Comparison of ENCODE assay signal across 8 cellular contexts in genomic region chr1:156508205-156508954, GRCh38. TPM values are rescaled to one million over a fixed set of nuclear protein-coding genes. Genes with fewer than 3 reads are reported as not detected.
DNase-seq lines count a peak whose midpoint lies in the region; ATAC-seq and TF ChIP-seq lines count a peak whose summit lies in the region.

No MANE protein-coding gene starts in this region.

- ATAC-seq in GM21526 (IDR thresholded peaks at IDR 0.05; ENCODE audit: low FRiP score, unreplicated experiment): no peak

- CTCF ChIA-PET in MCF 10A (lab: Yijun Ruan, JAX): interaction anchor here (0.6 to 3.8 kb wide), 14 partner anchors 7 to 151 kb away, joined by 3 to 24 read pairs (median 4); partner anchors contain the start of genes MEF2D and NAXE
- CTCF ChIA-PET in mammary epithelial cell (lab: Charles Lee; ENCODE audit: low non-redundant PET): no interaction called here

- no peak overlapping the region for H3K4me2 ChIP-seq in mammary epithelial cell (ENCODE audit: insufficient read depth, low read depth, low read length)

- H3K4me3 Mint-ChIP-seq in MCF 10A (ENCODE audit: unreplicated experiment): peak overlapping the region; percentile 52

- POLR2A ChIA-PET in MCF 10A (lab: Yijun Ruan, JAX): interaction anchor here (0.5 to 8.8 kb wide), 12 partner anchors 8 to 93 kb away, joined by 3 to 197 read pairs (median 4); partner anchors contain the start of genes GPATCH4, MEF2D and NAXE

- H3K4me1 Mint-ChIP-seq in MCF 10A (ENCODE audit: insufficient read depth, unreplicated experiment): peaks cover 66% of the 10 kb centered on the region

- no peak overlapping the region for H3K27ac ChIP-seq in mammary epithelial cell (ENCODE audit: insufficient read depth, low read depth, low read length)
- peak overlapping the region; percentile 92 for H3K27ac ChIP-seq in vagina

- H3K27me3 Mint-ChIP-seq in MCF 10A (ENCODE audit: insufficient read depth, unreplicated experiment): no peaks in the 10 kb centered on the region

- H3K27me3 ChIP-seq in mammary epithelial cell (ENCODE audit: insufficient read depth, low read length): no peaks in the 10 kb centered on the region
- no peaks in the 10 kb centered on the region for H3K27me3 ChIP-seq in vagina

- in situ Hi-C loops in mammary epithelial cell (cut with MboI; ENCODE audit: low sequenced_read_pairs in 2 of 2): no loop called here

- intact Hi-C loops in MCF 10A (cut with micrococcal nuclease): loop anchor here (10.0 kb wide), 2 partner anchors 96 to 236 kb away; partner anchors contain the start of genes GPATCH4 and MRPL24
- intact Hi-C loops in mammary epithelial cell (cut with micrococcal nuclease): loop anchor here (10.0 kb wide), 1 partner anchor 236 kb away; the partner anchor contains the start of gene MRPL24
- intact Hi-C loops in vagina (cut with DNase I): no loop called here

- H3K9ac ChIP-seq in mammary epithelial cell (ENCODE audit: insufficient read depth, low read length): no peak overlapping the region

- dilution Hi-C loops in mammary epithelial cell (cut with HindIII; ENCODE audit: low sequenced_read_pairs): no loop called here

- no peak overlapping the region for H2AFZ ChIP-seq in mammary epithelial cell (ENCODE audit: low read depth, low read length)

- H3K4me3 ChIP-seq in mammary epithelial cell (replicated peaks in 1 of 3; ENCODE audit: insufficient read depth in 1 of 3, low read depth in 2 of 3, low read length in 3 of 3) (no peak overlapping the region), vagina (peak overlapping the region in 1 of 2 donors; percentile 3)

- no peaks in the 10 kb centered on the region for H3K9me3 ChIP-seq in mammary epithelial cell (replicated peaks; ENCODE audit: insufficient read depth, low read length)
- H3K9me3 ChIP-seq in vagina: no peaks in the 10 kb centered on the region

- H3K27ac Mint-ChIP-seq in MCF 10A (ENCODE audit: low read depth, unreplicated experiment): peak overlapping the region; percentile 77

- H3K36me3 ChIP-seq in mammary epithelial cell (ENCODE audit: insufficient read depth, low read length): no peaks in the 10 kb centered on the region
- no peaks in the 10 kb centered on the region for H3K36me3 ChIP-seq in vagina

- H3K4me1 ChIP-seq in mammary epithelial cell (ENCODE audit: insufficient read depth, low read length): peaks cover 21% of the 10 kb centered on the region
- peaks cover 58% of the 10 kb centered on the region for H3K4me1 ChIP-seq in vagina

- no peaks in the 10 kb centered on the region for H3K9me3 Mint-ChIP-seq in MCF 10A (ENCODE audit: unreplicated experiment)

- 74% methylated on average over 3 of the region's 7 CpGs for WGBS in mammary epithelial cell (ENCODE audit: low coverage, missing lambda C conversion rate)

- DNase-seq in MCF 10A (ENCODE audit: unreplicated experiment) (peak; percentile 54), mammary epithelial cell (no peak), astrocyte of the hippocampus (ENCODE audit: low read depth, low spot score) (peak; percentile 77), midbrain (lab: John Stamatoyannopoulos, UW) (peak; percentile 38), vagina (ENCODE audit: extremely low spot score in 2 of 2) (no peak), OCI-M1 (lab: John Stamatoyannopoulos, UW) (no peak), activated gamma-delta T cell (lab: John Stamatoyannopoulos, UW) (no peak)

- BruUV-seq in MCF 10A (replicated peaks; lab: Mats Ljungman, UMichigan): no TSS peak
- BruUV-seq in mammary epithelial cell (replicated peaks; lab: Mats Ljungman, UMichigan): no TSS peak

- TF ChIP-seq CTCF in MCF 10A (IDR thresholded peaks at IDR 0.05; ENCODE audit: unreplicated experiment) (no peak), mammary epithelial cell (conservative IDR thresholded peaks at IDR 0.05 in 1 of 2, IDR thresholded peaks at IDR 0.05 in 1 of 2; ENCODE audit: extremely low read depth in 1 of 2, insufficient read depth in 1 of 2, low read depth in 1 of 2, low read length in 2 of 2) (no peak), vagina (IDR thresholded peaks at IDR 0.05) (no peak)

- peaks cover 14% of the 10 kb centered on the region for H3K36me3 Mint-ChIP-seq in MCF 10A (ENCODE audit: insufficient read depth, unreplicated experiment)

- no peaks in the 10 kb centered on the region for H4K20me1 ChIP-seq in mammary epithelial cell (ENCODE audit: insufficient read depth, low read length)

- no peak for TF ChIP-seq POLR2A in vagina (IDR thresholded peaks at IDR 0.05)

- no peaks in the 10 kb centered on the region for H3K79me2 ChIP-seq in mammary epithelial cell (ENCODE audit: insufficient read depth, low read length)

RNA-seq across cellular contexts. Expression of gene MEF2D, which starts 7.8 kb away (rescaled TPM):
- total RNA-seq in MCF 10A (2022) (113 and 131 TPM in 2 replicates), mammary epithelial cell (10 to 100 TPM in 1 of 2 donors, 1 to 10 TPM in 1; 9.2 to 34.3 TPM), vagina (33.9 TPM)
- polyA plus RNA-seq in mammary epithelial cell: 11.4 TPM
- 9.6 TPM for polyA minus RNA-seq in mammary epithelial cell

Comparison
In these comparisons a context has a peak if more than half of its experiments do, and no peak if none do; other contexts are left out.
1. DNase-seq: peak in MCF 10A (single experiment), astrocyte of the hippocampus (single experiment) and midbrain (single experiment); none in mammary epithelial cell (single experiment), vagina (0 of 2), OCI-M1 (single experiment) and activated gamma-delta T cell (single experiment).